20 cellular contexts compared by ENCODE assay signal in genomic region chr5:78706825-78707224, GRCh38.
"Had no signal": no experiment of that assay in that cellular context is flagged by ENCODE, and none has a peak within 500 bp of the region (broad histone marks: within the 10 kb centered on the region; RNA-seq: fewer than 3 reads in every experiment).

No MANE protein-coding gene starts in this region.

- H3K9me3 Mint-ChIP-seq: activated T-cell treated with anti-CD3 and anti-CD28 coated beads, Interleukin-2, amount 50 U/mL, for 4 hours; T-helper 2 cell treated with Interferon-gamma antibody and Interleukin-4, amounts not matched to agents 5 μg/mL and 100 μg/mL, for 36 hours had no signal

- H3K4me3 ChIP-seq: cardiac muscle cell, coronary artery, mucosa of descending colon, psoas muscle, sigmoid colon, upper lobe of left lung had no signal

- H3K27me3 Mint-ChIP-seq: activated naive CD8-positive, alpha-beta T cell had no signal

- ATAC-seq: activated T-cell treated with anti-CD3 and anti-CD28 coated beads, Interleukin-2, amount 50 U/mL, for 4 hours; mucosa of descending colon; natural killer cell treated with Interleukin-12 subunit alpha and Interleukin-12 subunit beta and Interleukin-15 and Interleukin-18, amount 100 ng/mL, for 72 hours; psoas muscle had no signal

- H3K4me3 Mint-ChIP-seq: activated naive CD8-positive, alpha-beta T cell; activated T-cell treated with anti-CD3 and anti-CD28 coated beads, Interleukin-2, amount 50 U/mL, for 4 hours; natural killer cell treated with Interleukin-12 subunit alpha and Interleukin-12 subunit beta and Interleukin-15 and Interleukin-18, amount 100 ng/mL, for 72 hours; T-helper 2 cell treated with Interferon-gamma antibody and Interleukin-4, amounts not matched to agents 5 μg/mL and 100 μg/mL, for 36 hours had no signal

- H3K36me3 Mint-ChIP-seq: activated naive CD8-positive, alpha-beta T cell; natural killer cell treated with Interleukin-12 subunit alpha and Interleukin-12 subunit beta and Interleukin-15 and Interleukin-18, amount 100 ng/mL, for 72 hours had no signal

- H3K27ac Mint-ChIP-seq: activated naive CD8-positive, alpha-beta T cell; natural killer cell treated with Interleukin-12 subunit alpha and Interleukin-12 subunit beta and Interleukin-15 and Interleukin-18, amount 100 ng/mL, for 72 hours; T-helper 2 cell treated with Interferon-gamma antibody and Interleukin-4, amounts not matched to agents 5 μg/mL and 100 μg/mL, for 36 hours had no signal

- DNase-seq: activated CD4-positive, alpha-beta T cell treated with anti-CD3 and anti-CD28 coated beads for 1 hour; activated CD4-positive, alpha-beta T cell treated with anti-CD3 and anti-CD28 coated beads, Interleukin-2, amount 50 U/mL, for 48 hours; activated gamma-delta T cell; activated T-cell treated with anti-CD3 and anti-CD28 coated beads, Interleukin-2, amount 50 U/mL, for 4 hours; effector memory CD4-positive, alpha-beta T cell; foreskin fibroblast; head of caudate nucleus; mucosa of descending colon; nucleus accumbens; psoas muscle; sigmoid colon; stimulated activated CD4-positive, alpha-beta T cell treated with anti-CD3 and anti-CD28 coated beads, Interleukin-12 subunit alpha, Interleukin-12 subunit beta, amount 100 ng/mL, for 4 hours; stimulated activated naive CD4-positive, alpha-beta T cell treated with Interleukin-2 at 50 U/mL for 16 hours; SW 1271; upper lobe of left lung had no signal
